8 cellular contexts compared by ENCODE assay signal in the genomic region with DNA sequence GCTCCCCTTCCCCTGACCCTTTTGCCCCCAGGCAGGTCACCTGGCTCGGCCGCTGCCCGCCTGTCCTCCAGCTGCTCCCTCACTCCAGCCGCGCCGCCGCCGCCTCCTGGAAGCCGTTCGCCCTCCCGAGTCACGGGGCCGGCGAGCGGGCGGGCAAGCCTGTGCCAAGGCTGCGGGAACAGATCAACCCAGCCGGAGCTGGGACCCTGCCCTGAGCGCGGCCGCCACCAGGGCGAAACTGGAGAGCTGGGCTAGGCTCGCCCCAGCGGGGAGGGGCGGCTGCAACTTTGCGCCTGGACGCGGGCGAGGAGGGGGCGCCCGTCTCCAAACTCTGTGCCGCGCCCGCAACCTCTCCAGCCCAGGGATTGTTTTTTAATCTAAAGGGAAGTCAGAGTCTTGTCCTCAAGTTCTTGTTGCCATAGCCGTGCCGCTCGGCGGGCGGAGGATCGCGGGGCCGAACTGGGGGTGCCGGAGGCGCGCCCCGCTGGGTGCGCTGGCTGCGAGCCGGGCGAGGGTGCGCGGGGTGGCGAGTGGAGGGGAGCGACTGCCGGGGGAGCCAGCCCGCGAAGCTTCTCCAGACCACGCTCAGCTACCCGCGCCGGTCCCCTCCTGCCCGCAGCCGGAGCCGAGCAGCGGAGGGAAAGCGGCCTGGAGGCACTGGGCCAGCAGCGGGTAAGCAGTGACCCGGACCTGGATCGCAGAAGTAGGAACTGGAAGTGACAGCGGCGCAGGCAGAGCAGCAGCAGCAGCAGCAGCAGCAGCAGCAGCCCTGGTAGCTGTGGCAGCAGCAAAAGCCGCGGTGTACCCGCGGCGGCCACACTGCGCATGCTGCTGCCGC. TPM values are rescaled to one million over a fixed set of nuclear protein-coding genes. Genes with fewer than 3 reads are reported as not detected.
DNase-seq lines count a peak whose midpoint lies in the region; ATAC-seq and TF ChIP-seq lines count a peak whose summit lies in the region.

No MANE protein-coding gene starts in this region.

- POLR2A ChIA-PET in SK-N-SH (lab: Yijun Ruan, JAX), result interaction anchor here (1.8 kb wide), 1 partner anchor 113 kb away, joined by 9 read pairs; the partner anchor contains the start of gene RBMX

- H3K4me2 ChIP-seq in SK-N-SH, result peak overlapping the region; percentile 76

- H3K9me2 ChIP-seq in SK-N-SH, result no peaks in the 10 kb centered on the region

- H3K27me3 ChIP-seq in SK-N-SH (ENCODE audit: insufficient read depth), result no peaks in the 10 kb centered on the region
- H3K27me3 ChIP-seq in right cardiac atrium (ENCODE audit: control insufficient read depth, insufficient read depth), result no peaks in the 10 kb centered on the region
- H3K27me3 ChIP-seq in psoas muscle (ENCODE audit: insufficient read depth in 3 of 3, low read length in 2 of 3), result no peaks in the 10 kb centered on the region

- 2% methylated on average over 10 of the region's 78 CpGs for WGBS in SK-N-SH (ENCODE audit: low lambda C conversion rate)
- WGBS in right cardiac atrium, result under 1% methylated on average over 72 of the region's 78 CpGs
- 0 to 33% (median 0%) methylated on average over 7 to 77 of the region's 78 CpGs for WGBS in psoas muscle, 3 donors

- CTCF ChIA-PET in SK-N-SH (lab: Yijun Ruan, JAX), result interaction anchor here (1.0 to 2.4 kb wide), 5 partner anchors 11 to 174 kb away, joined by 3 to 7 read pairs (median 5); no protein-coding TSS in a partner anchor

- H3K27ac ChIP-seq in SK-N-SH (ENCODE audit: low read depth in 2 of 2, low read length in 1 of 2), result peak overlapping the region; percentile 64 to 67; a peak in 3 of 4 replicates
- H3K27ac ChIP-seq in right cardiac atrium (ENCODE audit: low read length), result peak overlapping the region; percentile 83
- peak overlapping the region; percentile 95 for H3K27ac ChIP-seq in psoas muscle

- H3K9ac ChIP-seq in ES-I3 (ENCODE audit: low read depth, low read length) (peak overlapping the region; percentile 78), SK-N-SH (peak overlapping the region; percentile 62)

- H3F3A ChIP-seq in SK-N-SH (replicated peaks; ENCODE audit: insufficient read depth), result peaks cover 4% of the 10 kb centered on the region

- no peaks in the 10 kb centered on the region for H4K20me1 ChIP-seq in SK-N-SH (ENCODE audit: insufficient read depth)

- H3K36me3 ChIP-seq in ES-I3 (ENCODE audit: insufficient read depth, low read length) (no peaks in the 10 kb centered on the region), SK-N-SH (replicated peaks in 1 of 2; ENCODE audit: control insufficient read depth in 1 of 2, insufficient read depth in 2 of 2, low read length in 1 of 2) (no peaks in the 10 kb centered on the region), psoas muscle (ENCODE audit: insufficient read depth in 1 of 2, low read depth in 1 of 2) (no peaks in the 10 kb centered on the region)

- peak; percentile 13 for DNase-seq in HuH-7 (ENCODE audit: low spot score)
- DNase-seq in SK-N-SH, result peak; percentile 84
- DNase-seq in amygdala (lab: John Stamatoyannopoulos, UW), result peak in 41 of 56 donors; percentile 2 to 67 (median 25)
- DNase-seq in right cardiac atrium, result peak; percentile 73 to 90 (median 87)
- peak; percentile 72 to 89 for DNase-seq in psoas muscle
- no peak for DNase-seq in SHP77 (lab: John Stamatoyannopoulos, UW)

- no peaks in the 10 kb centered on the region for H3K79me2 ChIP-seq in SK-N-SH (ENCODE audit: insufficient read depth)

- ATAC-seq in GM21529 (IDR thresholded peaks at IDR 0.05; ENCODE audit: unreplicated experiment), result peak; percentile 72
- peak; percentile 93 for ATAC-seq in right cardiac atrium
- peak; percentile 77 to 84 (median 80) for ATAC-seq in psoas muscle

- TF ChIP-seq EP300 in SK-N-SH (IDR thresholded peaks at IDR 0.05; ENCODE audit: borderline replicate concordance in 1 of 2, low read depth in 1 of 2, low read length in 1 of 2), result no peak

- TF ChIP-seq CTCF in SK-N-SH (IDR thresholded peaks at IDR 0.05), result no peak
- peak; percentile 36 for TF ChIP-seq CTCF in psoas muscle (IDR thresholded peaks at IDR 0.05)

- H3K4me3 ChIP-seq in SK-N-SH (ENCODE audit: low read depth in 2 of 2, low read length in 1 of 2) (peak overlapping the region; percentile 58 to 66), right cardiac atrium (ENCODE audit: low read length) (peak overlapping the region; percentile 60), psoas muscle (peak overlapping the region; percentile 79)

- no peak for TF ChIP-seq RAD21 in SK-N-SH (IDR thresholded peaks at IDR 0.05; ENCODE audit: low read length)

- peaks cover 7% of the 10 kb centered on the region; the same call in 1 of the 2 replicates for H3K4me1 ChIP-seq in ES-I3 (ENCODE audit: insufficient read depth, low read length)
- H3K4me1 ChIP-seq in SK-N-SH (ENCODE audit: control insufficient read depth in 1 of 2, insufficient read depth in 2 of 2, low read depth in 1 of 2, low read length in 1 of 2), result peaks cover 5 to 7% of the 10 kb centered on the region in 2 experiments; a peak in 1 of 4 replicates
- peaks cover 1% of the 10 kb centered on the region for H3K4me1 ChIP-seq in right cardiac atrium (ENCODE audit: control insufficient read depth, insufficient read depth, low read length)
- peaks cover 12% of the 10 kb centered on the region for H3K4me1 ChIP-seq in psoas muscle

- H3K9me3 ChIP-seq in ES-I3 (ENCODE audit: control insufficient read depth, insufficient read depth, low read length) (no peaks in the 10 kb centered on the region), SK-N-SH (no peaks in the 10 kb centered on the region), right cardiac atrium (ENCODE audit: control insufficient read depth, low read length) (no peaks in the 10 kb centered on the region), psoas muscle (no peaks in the 10 kb centered on the region)

- intact Hi-C loops in right cardiac atrium (cut with DNase I) (no loop called here), psoas muscle (cut with DNase I) (no loop called here)

- H2AFZ ChIP-seq in SK-N-SH (ENCODE audit: low read depth), result peak overlapping the region; percentile 67

TF ChIP-seq in SK-N-SH, 30 proteins besides CTCF, POLR2A, EP300 and RAD21 (continues in another document):
- no peak for TF ChIP-seq ELF1 (IDR thresholded peaks at IDR 0.05)
- no peak for TF ChIP-seq CHD2 (IDR thresholded peaks at IDR 0.05; ENCODE audit: low read length, partially characterized antibody)
- TF ChIP-seq TAF1 (IDR thresholded peaks at IDR 0.05; ENCODE audit: borderline replicate concordance, low read depth, low read length), result peak; percentile 19; the same call in 1 of the 2 replicates
- TF ChIP-seq, protein P1, sequence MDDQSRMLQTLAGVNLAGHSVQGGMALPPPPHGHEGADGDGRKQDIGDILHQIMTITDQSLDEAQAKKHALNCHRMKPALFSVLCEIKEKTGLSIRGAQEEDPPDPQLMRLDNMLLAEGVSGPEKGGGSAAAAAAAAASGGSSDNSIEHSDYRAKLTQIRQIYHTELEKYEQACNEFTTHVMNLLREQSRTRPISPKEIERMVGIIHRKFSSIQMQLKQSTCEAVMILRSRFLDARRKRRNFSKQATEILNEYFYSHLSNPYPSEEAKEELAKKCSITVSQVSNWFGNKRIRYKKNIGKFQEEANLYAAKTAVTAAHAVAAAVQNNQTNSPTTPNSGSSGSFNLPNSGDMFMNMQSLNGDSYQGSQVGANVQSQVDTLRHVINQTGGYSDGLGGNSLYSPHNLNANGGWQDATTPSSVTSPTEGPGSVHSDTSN (IDR thresholded peaks at IDR 0.05), result no peak
- no peak for TF ChIP-seq TCF12 (IDR thresholded peaks at IDR 0.05)
- no peak for TF ChIP-seq MEF2A (IDR thresholded peaks at IDR 0.05; ENCODE audit: borderline replicate concordance, low read depth)
- no peak for TF ChIP-seq RCOR1 (IDR thresholded peaks at IDR 0.05; ENCODE audit: low read length)
- TF ChIP-seq, protein P2, sequence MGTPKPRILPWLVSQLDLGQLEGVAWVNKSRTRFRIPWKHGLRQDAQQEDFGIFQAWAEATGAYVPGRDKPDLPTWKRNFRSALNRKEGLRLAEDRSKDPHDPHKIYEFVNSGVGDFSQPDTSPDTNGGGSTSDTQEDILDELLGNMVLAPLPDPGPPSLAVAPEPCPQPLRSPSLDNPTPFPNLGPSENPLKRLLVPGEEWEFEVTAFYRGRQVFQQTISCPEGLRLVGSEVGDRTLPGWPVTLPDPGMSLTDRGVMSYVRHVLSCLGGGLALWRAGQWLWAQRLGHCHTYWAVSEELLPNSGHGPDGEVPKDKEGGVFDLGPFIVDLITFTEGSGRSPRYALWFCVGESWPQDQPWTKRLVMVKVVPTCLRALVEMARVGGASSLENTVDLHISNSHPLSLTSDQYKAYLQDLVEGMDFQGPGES (IDR thresholded peaks at IDR 0.05; ENCODE audit: low read depth, low read length), result no peak
- no peak for TF ChIP-seq YY1 (IDR thresholded peaks at IDR 0.05; ENCODE audit: low read depth)
- TF ChIP-seq, protein P3, sequence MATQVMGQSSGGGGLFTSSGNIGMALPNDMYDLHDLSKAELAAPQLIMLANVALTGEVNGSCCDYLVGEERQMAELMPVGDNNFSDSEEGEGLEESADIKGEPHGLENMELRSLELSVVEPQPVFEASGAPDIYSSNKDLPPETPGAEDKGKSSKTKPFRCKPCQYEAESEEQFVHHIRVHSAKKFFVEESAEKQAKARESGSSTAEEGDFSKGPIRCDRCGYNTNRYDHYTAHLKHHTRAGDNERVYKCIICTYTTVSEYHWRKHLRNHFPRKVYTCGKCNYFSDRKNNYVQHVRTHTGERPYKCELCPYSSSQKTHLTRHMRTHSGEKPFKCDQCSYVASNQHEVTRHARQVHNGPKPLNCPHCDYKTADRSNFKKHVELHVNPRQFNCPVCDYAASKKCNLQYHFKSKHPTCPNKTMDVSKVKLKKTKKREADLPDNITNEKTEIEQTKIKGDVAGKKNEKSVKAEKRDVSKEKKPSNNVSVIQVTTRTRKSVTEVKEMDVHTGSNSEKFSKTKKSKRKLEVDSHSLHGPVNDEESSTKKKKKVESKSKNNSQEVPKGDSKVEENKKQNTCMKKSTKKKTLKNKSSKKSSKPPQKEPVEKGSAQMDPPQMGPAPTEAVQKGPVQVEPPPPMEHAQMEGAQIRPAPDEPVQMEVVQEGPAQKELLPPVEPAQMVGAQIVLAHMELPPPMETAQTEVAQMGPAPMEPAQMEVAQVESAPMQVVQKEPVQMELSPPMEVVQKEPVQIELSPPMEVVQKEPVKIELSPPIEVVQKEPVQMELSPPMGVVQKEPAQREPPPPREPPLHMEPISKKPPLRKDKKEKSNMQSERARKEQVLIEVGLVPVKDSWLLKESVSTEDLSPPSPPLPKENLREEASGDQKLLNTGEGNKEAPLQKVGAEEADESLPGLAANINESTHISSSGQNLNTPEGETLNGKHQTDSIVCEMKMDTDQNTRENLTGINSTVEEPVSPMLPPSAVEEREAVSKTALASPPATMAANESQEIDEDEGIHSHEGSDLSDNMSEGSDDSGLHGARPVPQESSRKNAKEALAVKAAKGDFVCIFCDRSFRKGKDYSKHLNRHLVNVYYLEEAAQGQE (IDR thresholded peaks at IDR 0.05; ENCODE audit: low read depth, low read length), result no peak

RNA-seq across cellular contexts. Expression of gene ARHGEF6, which starts 13.4 kb away (rescaled TPM):
- polyA plus RNA-seq in SK-N-SH (2012; rRNA removed) (2.7 and 3.9 TPM in 2 replicates), right cardiac atrium (17.1 TPM), psoas muscle (10 to 100 TPM; 11.4 to 22.5 (median 19.6) TPM)
- 3.7 and 3.9 TPM in 2 replicates for polyA plus RNA-seq in SK-N-SH (2012; cell fraction: cytosol; rRNA removed)
- polyA plus RNA-seq in SK-N-SH (2012; cell fraction: nucleus; rRNA removed), result 3.3 and 5.4 TPM in 2 replicates
- total RNA-seq in right cardiac atrium (10 to 100 TPM; 36.1 to 43.2 (median 38.6) TPM), psoas muscle (10 to 100 TPM; 25.4 to 70.5 (median 53.8) TPM)

Comparison
In these comparisons a context has a peak if more than half of its experiments do, and no peak if none do; other contexts are left out.
1. DNase-seq: peak in HuH-7 (single experiment), SK-N-SH (single experiment), amygdala (41 of 56), right cardiac atrium (3 of 3) and psoas muscle (2 of 2); none in SHP77 (0 of 2).
2. Peak in every context shown above with its lines, with median percentiles within 50 percentile points of each other: ATAC-seq, H3K27ac ChIP-seq and H3K4me3 ChIP-seq.